9 cellular contexts compared by ENCODE assay signal in the genomic region with DNA sequence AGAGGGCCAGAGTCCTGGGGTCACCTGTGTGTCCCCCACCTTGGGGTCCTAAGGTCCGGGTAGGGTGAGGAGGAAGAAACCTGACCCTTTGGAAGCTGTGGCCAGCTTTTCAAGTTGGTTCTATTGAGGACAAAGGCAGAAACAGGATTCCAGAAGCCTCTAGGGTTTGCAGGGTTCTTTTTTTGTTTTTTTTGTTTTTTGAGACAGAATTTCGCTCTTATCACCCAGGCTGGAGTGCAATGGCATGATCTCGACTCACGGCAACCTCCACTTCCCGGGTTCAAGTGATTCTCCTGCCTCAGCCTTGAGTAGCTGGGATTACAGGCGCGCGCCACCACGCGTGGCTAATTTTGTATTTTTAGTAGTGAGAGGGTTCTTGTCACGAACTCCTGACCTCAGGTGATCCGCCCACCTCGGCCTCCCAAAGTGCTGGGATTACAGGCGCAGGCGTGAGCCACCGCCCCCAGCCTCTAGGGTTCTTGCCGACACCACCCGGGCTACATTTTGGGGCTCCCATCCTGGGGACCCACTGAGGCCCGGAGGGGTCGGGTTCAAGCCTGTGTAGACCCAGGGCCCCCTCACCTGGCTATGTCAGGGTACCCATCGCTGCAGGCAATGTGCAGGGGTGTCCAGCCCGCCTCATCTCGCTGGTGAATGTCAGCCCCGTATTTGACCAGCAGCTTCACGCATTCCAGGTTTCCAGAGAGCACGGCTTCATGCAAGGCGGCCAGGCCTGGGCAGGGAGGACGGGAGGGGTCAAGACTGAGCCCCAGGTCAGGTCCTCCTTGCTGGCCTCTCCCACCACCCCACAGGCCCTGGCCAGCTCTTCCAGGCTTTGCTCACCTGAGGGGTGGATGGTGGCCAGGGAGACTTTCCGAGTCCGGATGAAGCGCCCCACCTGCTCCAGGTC. TPM values are rescaled to one million over a fixed set of nuclear protein-coding genes. Genes with fewer than 3 reads are reported as not detected.
A peak's percentile ranks its signal among the peaks of the same experiment; 100 is the strongest.
DNase-seq lines count a peak whose midpoint lies in the region; ATAC-seq and TF ChIP-seq lines count a peak whose summit lies in the region.
"Had no signal": no experiment of that assay in that cellular context is flagged by ENCODE, and none has a peak within 500 bp of the region (broad histone marks: within the 10 kb centered on the region; RNA-seq: fewer than 3 reads in every experiment).

No MANE protein-coding gene starts in this region.

- H3K27ac Mint-ChIP-seq in chondrocyte (ENCODE audit: unreplicated experiment) (peak overlapping the region; percentile 88), naive B cell (peak overlapping the region; percentile 74 to 96 (median 94))

- ATAC-seq in naive B cell (ENCODE audit: low read depth in 2 of 2) (no peak), HG03469 (IDR thresholded peaks at IDR 0.05; ENCODE audit: unreplicated experiment) (no peak), GM18502 (IDR thresholded peaks at IDR 0.05; ENCODE audit: poor library complexity, unreplicated experiment) (no peak)

- H3K9me3 Mint-ChIP-seq in chondrocyte (ENCODE audit: low read depth) (no peaks in the 10 kb centered on the region), naive B cell (no peaks in the 10 kb centered on the region)

- peak overlapping the region; percentile 97 for H3K27ac ChIP-seq in KOPT-K1 (ENCODE audit: low read depth, low read length, poor library complexity, severe bottlenecking)

- H3K9me3 ChIP-seq in KOPT-K1 (ENCODE audit: insufficient read depth, low read length, poor library complexity, severe bottlenecking): no peaks in the 10 kb centered on the region

- H3K36me3 Mint-ChIP-seq in chondrocyte (ENCODE audit: low read depth): no peaks in the 10 kb centered on the region
- H3K36me3 Mint-ChIP-seq in naive B cell: no peaks in the 10 kb centered on the region

- no peak for TF ChIP-seq CTCF in AG09309 (IDR thresholded peaks at IDR 0.05; ENCODE audit: control insufficient read depth, insufficient read depth, low read depth, low read length, missing control alignments)
- no peak for TF ChIP-seq CTCF in chondrocyte (IDR thresholded peaks at IDR 0.05)

- DNase-seq in AG09309 (ENCODE audit: low read depth) (no peak), chondrocyte (ENCODE audit: low spot score) (no peak), naive B cell (no peak), NK-92 (lab: John Stamatoyannopoulos, UW; ENCODE audit: unreplicated experiment) (no peak), superior temporal gyrus (ENCODE audit: extremely low spot score) (no peak)

- peak overlapping the region; percentile 59 for H3K4me3 ChIP-seq in AG09309 (ENCODE audit: control insufficient read depth, low read depth, low read length)

- H3K4me1 Mint-ChIP-seq in chondrocyte (ENCODE audit: low read depth) (peaks cover 28% of the 10 kb centered on the region), naive B cell (peaks cover 17 to 26% (median 22%) of the 10 kb centered on the region in 3 donors)

- peak overlapping the region; percentile 79 for H3K4me3 Mint-ChIP-seq in chondrocyte (ENCODE audit: unreplicated experiment)
- peak overlapping the region; percentile 74 to 93 (median 84) for H3K4me3 Mint-ChIP-seq in naive B cell

- H3K36me3 ChIP-seq in KOPT-K1 (ENCODE audit: insufficient read depth, low read length): no peaks in the 10 kb centered on the region

- H3K27me3 Mint-ChIP-seq in chondrocyte (ENCODE audit: low read depth) (no peaks in the 10 kb centered on the region), naive B cell (no peaks in the 10 kb centered on the region)

RNA-seq across cellular contexts. Expression of gene PPP1R27, which starts 0.7 kb away (rescaled TPM):
- not detected in 3 replicates for total RNA-seq in chondrocyte
- polyA plus RNA-seq in naive B cell (ENCODE audit: low read depth in 6 of 6): under 1 TPM in 2 of 6 donors, not detected in 4; 0.18 to 0.64 TPM
- total RNA-seq: T-helper 2 cell treated with Interferon-gamma antibody and Interleukin-4, amounts not matched to agents 100 ng/mL and 5 ng/mL, for 36 hours had no signal

RNA-seq across cellular contexts. Expression of gene MCRIP1, which starts 1.1 kb away (rescaled TPM):
- 122 to 133 TPM (median 131 TPM) in 3 replicates for total RNA-seq in chondrocyte
- 100 to 1,000 TPM in 1 of 6 donors, 10 to 100 TPM in 5; 66.2 to 114 (median 77.4) TPM for polyA plus RNA-seq in naive B cell (ENCODE audit: low read depth in 6 of 6)

RNA-seq across cellular contexts. Expression of gene P4HB, which starts 26.2 kb away (rescaled TPM):
- 958 to 1,257 TPM (median 1,012 TPM) in 3 replicates for total RNA-seq in chondrocyte
- 100 to 1,000 TPM; 139 to 192 (median 158) TPM for polyA plus RNA-seq in naive B cell (ENCODE audit: low read depth in 6 of 6)

RNA-seq across cellular contexts. Expression of gene GCGR, which starts 30.2 kb away (rescaled TPM):
- total RNA-seq in chondrocyte: not detected in 3 replicates
- polyA plus RNA-seq in naive B cell (ENCODE audit: low read depth in 6 of 6): not detected

RNA-seq across cellular contexts. Expression of gene ARHGDIA, which starts 37.0 kb away (rescaled TPM):
- 452 to 481 TPM (median 476 TPM) in 3 replicates for total RNA-seq in chondrocyte
- polyA plus RNA-seq in naive B cell (ENCODE audit: low read depth in 6 of 6): 100 to 1,000 TPM in 1 of 6 donors, 10 to 100 TPM in 5; 42.9 to 116 (median 78.3) TPM
